ENCODE assay signal across 25 cellular contexts in genomic region chr16:4931381-4931780, GRCh38. TPM values are rescaled to one million over a fixed set of nuclear protein-coding genes. Genes with fewer than 3 reads are reported as not detected.
"Had no signal": no experiment of that assay in that cellular context is flagged by ENCODE, and none has a peak within 500 bp of the region (broad histone marks: within the 10 kb centered on the region; RNA-seq: fewer than 3 reads in every experiment).

No MANE protein-coding gene starts in this region.

- ATAC-seq: activated CD4-positive, CD25-positive, alpha-beta regulatory T cell treated with anti-CD3 and anti-CD28 coated beads, Interleukin-2, amount 50 U/mL, for 24 hours; activated CD8-positive, alpha-beta T cell treated with anti-CD3 and anti-CD28 coated beads for 36 hours had no signal

- H3K9ac ChIP-seq: KMS-11 had no signal

- DNase-seq: activated CD4-positive, alpha-beta T cell treated with anti-CD3 and anti-CD28 coated beads for 4 hours; activated CD8-positive, alpha-beta memory T cell treated with anti-CD3 and anti-CD28 coated beads, Interleukin-2, amount 50 U/mL, for 4 hours; activated CD8-positive, alpha-beta T cell treated with anti-CD3 and anti-CD28 coated beads for 36 hours; activated gamma-delta T cell; activated naive CD4-positive, alpha-beta T cell treated with anti-CD3 and anti-CD28 coated beads for 36 hours; activated T-cell treated with anti-CD3 and anti-CD28 coated beads, Interleukin-2, amount 50 U/mL, for 1 hour; amygdala; MV-4-11; NCI-H1092 treated with DMSO at 0.1 percent for 48 hours; NCI-H1417 treated with DMSO at 0.1 percent for 48 hours; NCI-H1694; NCI-H2029; NCI-H345; NCI-H510A; NCI-H526 treated with DMSO at 0.1 percent for 48 hours; NCI-H82; Peyer's patch; SHP77 treated with DMSO at 0.1 percent for 48 hours had no signal

- H3K4me3 ChIP-seq: Peyer's patch had no signal

- H3K36me3 ChIP-seq: Peyer's patch had no signal

- H3K4me2 ChIP-seq: KMS-11 had no signal

- H3K4me1 Mint-ChIP-seq: brain, IgD-negative memory B cell had no signal

- H3K27ac Mint-ChIP-seq: activated CD8-positive, alpha-beta T cell treated with anti-CD3 and anti-CD28 coated beads for 36 hours; activated naive CD4-positive, alpha-beta T cell treated with anti-CD3 and anti-CD28 coated beads for 36 hours; activated naive CD8-positive, alpha-beta T cell; brain; IgD-negative memory B cell; T-helper 1 cell treated with Interleukin-12 subunit alpha and Interleukin-12 subunit beta and Interleukin-4 antibody, amounts not matched to agents 30 μg/mL and 1 μg/mL, for 36 hours had no signal

- H3K27ac ChIP-seq: KMS-11, Peyer's patch had no signal

- H3K27me3 ChIP-seq: Peyer's patch had no signal

- H3K4me3 Mint-ChIP-seq: activated CD8-positive, alpha-beta T cell treated with anti-CD3 and anti-CD28 coated beads for 36 hours; activated naive CD4-positive, alpha-beta T cell treated with anti-CD3 and anti-CD28 coated beads for 36 hours; activated naive CD8-positive, alpha-beta T cell; brain; IgD-negative memory B cell; T-helper 1 cell treated with Interleukin-12 subunit alpha and Interleukin-12 subunit beta and Interleukin-4 antibody, amounts not matched to agents 30 μg/mL and 1 μg/mL, for 36 hours had no signal

RNA-seq across cellular contexts. Expression of gene SEC14L5, which starts 26.7 kb away (rescaled TPM):
- total RNA-seq: activated naive CD4-positive, alpha-beta T cell treated with anti-CD3 and anti-CD28 coated beads for 36 hours; MCF 10A had no signal
